Comparison of ENCODE assay signal across 16 cellular contexts in genomic region chr10:20694296-20694695, GRCh38.
A peak's percentile ranks its signal among the peaks of the same experiment; 100 is the strongest.
DNase-seq lines count a peak whose midpoint lies in the region; ATAC-seq lines count a peak whose summit lies in the region.
"Had no signal": no experiment of that assay in that cellular context is flagged by ENCODE, and none has a peak within 500 bp of the region (broad histone marks: within the 10 kb centered on the region; RNA-seq: fewer than 3 reads in every experiment).

No MANE protein-coding gene starts in this region.

- no peaks in the 10 kb centered on the region for H3K79me1 ChIP-seq in mesendoderm (ENCODE audit: low read length)

- no peak overlapping the region for H4K8ac ChIP-seq in mesendoderm (ENCODE audit: low read depth, low read length)

- H3K27me3 ChIP-seq in HUES48 (ENCODE audit: control insufficient read depth, insufficient read depth, low read length): no peaks in the 10 kb centered on the region
- H3K27me3 ChIP-seq in mesendoderm (ENCODE audit: insufficient read depth, low read length, poor library complexity): no peaks in the 10 kb centered on the region

- H3K79me2 ChIP-seq in mesendoderm (ENCODE audit: control insufficient read depth, insufficient read depth, low read length): no peaks in the 10 kb centered on the region

- no peaks in the 10 kb centered on the region for H3K36me3 ChIP-seq in HUES48 (ENCODE audit: control insufficient read depth, insufficient read depth, low read length)
- no peaks in the 10 kb centered on the region for H3K36me3 ChIP-seq in mesendoderm (ENCODE audit: control insufficient read depth, insufficient read depth, low read length)

- H2BK5ac ChIP-seq in mesendoderm (ENCODE audit: low read length): no peak overlapping the region

- DNase-seq in astrocyte of the hippocampus (ENCODE audit: low read depth, low spot score) (peak; percentile 1), mesendoderm (peak; percentile 78), iPS-NIHi7 (ENCODE audit: extremely low spot score) (no peak)
- DNase-seq in stimulated activated naive CD8-positive, alpha-beta T cell treated with anti-CD3 and anti-CD28 coated beads, Interleukin-15, Interleukin-2, amounts not matched to agents 100 U/mL and 50 U/mL, for 24 hours: no peak
- no peak for DNase-seq in stimulated activated CD4-positive, alpha-beta T cell treated with anti-CD3 and anti-CD28 coated beads, Interleukin-4, amount 100 ng/mL, for 24 hours
- DNase-seq: ACHN; C1 segment of cervical spinal cord; Calu3; CD4-positive, alpha-beta T cell; DMS 273 treated with DMSO at 0.1 percent for 48 hours; HCEC 1CT; HFFc6 had no signal

- ATAC-seq in GM18498 (IDR thresholded peaks at IDR 0.05; ENCODE audit: unreplicated experiment): no peak
- ATAC-seq in stimulated activated naive CD8-positive, alpha-beta T cell treated with anti-CD3 and anti-CD28 coated beads, Interleukin-15, Interleukin-2, amounts not matched to agents 100 U/mL and 50 U/mL, for 24 hours: no peak
- ATAC-seq: GM12878, K562 had no signal

- no peak overlapping the region for H2BK15ac ChIP-seq in mesendoderm (replicated peaks; ENCODE audit: low read depth)

- no peak overlapping the region for H3K4me3 ChIP-seq in HUES48 (ENCODE audit: low read depth, low read length)
- no peak overlapping the region for H3K4me3 ChIP-seq in mesendoderm (ENCODE audit: low read length)
- H3K4me3 ChIP-seq: GM12878, K562 had no signal

- H3K4ac ChIP-seq in mesendoderm (ENCODE audit: low read depth, low read length): no peak overlapping the region

- no peak overlapping the region; the same call in 1 of the 2 replicates for H3K9ac ChIP-seq in HUES48 (ENCODE audit: low read depth, low read length)
- no peak overlapping the region for H3K9ac ChIP-seq in mesendoderm (ENCODE audit: low read length)

- H3K56ac ChIP-seq in mesendoderm (ENCODE audit: low read length): no peak overlapping the region

- no peak overlapping the region for H3K18ac ChIP-seq in mesendoderm (ENCODE audit: low read length)

- no peak overlapping the region for H2BK120ac ChIP-seq in mesendoderm (ENCODE audit: low read depth, low read length)

- no peak overlapping the region for H3K23ac ChIP-seq in mesendoderm (ENCODE audit: low read length)

- no peaks in the 10 kb centered on the region for H3K9me3 ChIP-seq in HUES48 (ENCODE audit: control insufficient read depth, insufficient read depth, low read length)

- no peak overlapping the region for H4K5ac ChIP-seq in mesendoderm (ENCODE audit: low read length)

- no peak overlapping the region for H2AK5ac ChIP-seq in mesendoderm (ENCODE audit: low read length)

- peaks cover 35% of the 10 kb centered on the region for H3K4me1 ChIP-seq in HUES48 (ENCODE audit: control insufficient read depth, insufficient read depth, low read length)
- peaks cover 4% of the 10 kb centered on the region for H3K4me1 ChIP-seq in mesendoderm (ENCODE audit: control insufficient read depth, low read depth, low read length)

- H3K27ac ChIP-seq in HUES48 (ENCODE audit: low read depth, low read length) (peak overlapping the region; percentile 36), mesendoderm (ENCODE audit: low read depth, low read length) (no peak overlapping the region)

- H3K4me2 ChIP-seq in mesendoderm (ENCODE audit: low read length): no peak overlapping the region

Comparison
In these comparisons a context has a peak if more than half of its experiments do, and no peak if none do; other contexts are left out.
1. DNase-seq: peak in astrocyte of the hippocampus (single experiment) and mesendoderm (single experiment); none in iPS-NIHi7 (single experiment), stimulated activated naive CD8-positive, alpha-beta T cell treated with anti-CD3 and anti-CD28 coated beads, Interleukin-15, Interleukin-2, amounts not matched to agents 100 U/mL and 50 U/mL, for 24 hours (single experiment) and stimulated activated CD4-positive, alpha-beta T cell treated with anti-CD3 and anti-CD28 coated beads, Interleukin-4, amount 100 ng/mL, for 24 hours (single experiment).